12 cellular contexts compared by ENCODE assay signal in the genomic region with DNA sequence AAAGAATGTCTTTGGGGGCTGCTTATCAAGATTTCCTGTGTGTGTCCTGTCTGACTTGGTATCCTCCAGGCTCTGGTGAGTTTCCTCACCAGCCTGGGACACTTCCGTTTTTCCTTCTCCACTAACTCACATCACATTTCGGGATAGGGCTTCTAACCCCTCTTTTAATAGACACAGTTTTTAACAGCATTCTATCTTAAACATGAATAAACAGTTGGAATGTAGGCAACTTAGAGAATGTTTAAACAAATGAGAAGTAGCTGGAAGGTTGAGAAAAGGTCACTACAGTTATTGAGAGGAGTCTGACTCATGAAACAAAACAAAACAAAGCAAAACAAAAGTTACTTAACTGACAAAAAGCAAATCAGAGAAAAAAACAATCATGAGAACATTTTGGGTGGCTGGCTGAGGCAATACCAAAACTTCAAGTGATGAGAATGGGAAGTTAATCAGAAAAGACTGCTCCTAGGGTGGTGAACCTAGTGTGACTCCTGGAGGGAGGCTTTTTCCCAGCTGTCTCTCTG.
A peak's percentile ranks its signal among the peaks of the same experiment; 100 is the strongest.
DNase-seq lines count a peak whose midpoint lies in the region; ATAC-seq and TF ChIP-seq lines count a peak whose summit lies in the region.
"Had no signal": no experiment of that assay in that cellular context is flagged by ENCODE, and none has a peak within 500 bp of the region (broad histone marks: within the 10 kb centered on the region; RNA-seq: fewer than 3 reads in every experiment).

No MANE protein-coding gene starts in this region.

- no peaks in the 10 kb centered on the region for H3K27me3 ChIP-seq in BJ (ENCODE audit: control insufficient read depth, insufficient read depth, low read length)
- H3K27me3 ChIP-seq: cardiac muscle cell had no signal

- CTCF ChIA-PET in BJ (lab: Yijun Ruan, JAX), result interaction anchor here (1.7 kb wide), 1 partner anchor 171 kb away, joined by 6 read pairs; no protein-coding TSS in a partner anchor

- peak overlapping the region; percentile 35 for H3K27ac Mint-ChIP-seq in mesothelial cell of epicardium

- ATAC-seq in HG02885 (IDR thresholded peaks at IDR 0.05; ENCODE audit: poor library complexity, unreplicated experiment) (peak; percentile 28), HG03565 (IDR thresholded peaks at IDR 0.05; ENCODE audit: unreplicated experiment) (no peak), GM18520 (IDR thresholded peaks at IDR 0.05; ENCODE audit: unreplicated experiment) (no peak)
- ATAC-seq: HCT116 had no signal

- H3K4me1 Mint-ChIP-seq in mesothelial cell of epicardium, result peaks cover 25% of the 10 kb centered on the region

- TF ChIP-seq CTCF in BJ (IDR thresholded peaks at IDR 0.05; ENCODE audit: insufficient read depth, low read depth, low read length) (no peak), cardiac fibroblast (IDR thresholded peaks at IDR 0.05; ENCODE audit: low read depth, low read length) (no peak), mesothelial cell of epicardium (IDR thresholded peaks at IDR 0.05; ENCODE audit: unreplicated experiment) (no peak)

- DNase-seq in BJ (ENCODE audit: low read depth), result peak; percentile 91
- peak; percentile 81 to 95 for DNase-seq in cardiac fibroblast (ENCODE audit: low read depth in 2 of 2)
- DNase-seq in mesothelial cell of epicardium (ENCODE audit: low spot score in 2 of 2, unreplicated experiment in 2 of 2), result no peak
- no peak for DNase-seq in T1000 (lab: John Stamatoyannopoulos, UW)
- DNase-seq in NCI-H1436 (lab: John Stamatoyannopoulos, UW), result no peak
- DNase-seq: NCI-H1417, T-helper 9 cell had no signal

- H3K27me3 Mint-ChIP-seq in mesothelial cell of epicardium (ENCODE audit: low read depth), result no peaks in the 10 kb centered on the region

- H3K4me3 ChIP-seq in BJ (ENCODE audit: low read depth, low read length) (no peak overlapping the region), cardiac fibroblast (replicated peaks in 1 of 2; ENCODE audit: low read depth in 2 of 2, low read length in 2 of 2) (peak overlapping the region in 1 of 2 donors; percentile 4)
- H3K4me3 ChIP-seq: cardiac muscle cell had no signal

- no peak overlapping the region for H3K4me3 Mint-ChIP-seq in mesothelial cell of epicardium

- H3K36me3 Mint-ChIP-seq in mesothelial cell of epicardium, result no peaks in the 10 kb centered on the region

- no peaks in the 10 kb centered on the region for H3K36me3 ChIP-seq in BJ (ENCODE audit: control insufficient read depth, insufficient read depth, low read length)
- H3K36me3 ChIP-seq: cardiac muscle cell had no signal

- H3K9me3 Mint-ChIP-seq in mesothelial cell of epicardium, result no peaks in the 10 kb centered on the region

- POLR2A ChIA-PET in BJ (lab: Charles Lee), result interaction anchor here (0.6 kb wide), 1 partner anchor 23 kb away, joined by 9 read pairs; no protein-coding TSS in a partner anchor

Comparison
In these comparisons a context has a peak if more than half of its experiments do, and no peak if none do; other contexts are left out.
1. DNase-seq: peak in BJ (single experiment) and cardiac fibroblast (2 of 2); none in mesothelial cell of epicardium (0 of 2), T1000 (single experiment) and NCI-H1436 (single experiment).